11 cellular contexts compared by ENCODE assay signal in genomic region chr1:153763365-153764225, GRCh38. TPM values are rescaled to one million over a fixed set of nuclear protein-coding genes. Genes with fewer than 3 reads are reported as not detected.
A peak's percentile ranks its signal among the peaks of the same experiment; 100 is the strongest.
DNase-seq lines count a peak whose midpoint lies in the region; ATAC-seq and TF ChIP-seq lines count a peak whose summit lies in the region.
"Had no signal": no experiment of that assay in that cellular context is flagged by ENCODE, and none has a peak within 500 bp of the region (broad histone marks: within the 10 kb centered on the region; RNA-seq: fewer than 3 reads in every experiment).

No MANE protein-coding gene starts in this region.

- H3K36me3 ChIP-seq in colonic mucosa, result no peaks in the 10 kb centered on the region
- peaks cover 8 to 99% of the 10 kb centered on the region in 2 donors for H3K36me3 ChIP-seq in psoas muscle (ENCODE audit: insufficient read depth in 1 of 2, low read depth in 1 of 2)

- H3K27me3 ChIP-seq in colonic mucosa (no peaks in the 10 kb centered on the region), psoas muscle (ENCODE audit: insufficient read depth in 3 of 3, low read length in 2 of 3) (no peaks in the 10 kb centered on the region)

- TF ChIP-seq CTCF in colonic mucosa (IDR thresholded peaks at IDR 0.05) (no peak), psoas muscle (IDR thresholded peaks at IDR 0.05) (no peak)

- H3K9ac ChIP-seq in colonic mucosa (ENCODE audit: low read depth in 2 of 2, low read length in 2 of 2), result no peak overlapping the region

- H3K9me3 ChIP-seq in colonic mucosa (no peaks in the 10 kb centered on the region), psoas muscle (no peaks in the 10 kb centered on the region)

- ATAC-seq in psoas muscle (peak in 2 of 4 donors; percentile 40 to 48), GM18519 (IDR thresholded peaks at IDR 0.05; ENCODE audit: low FRiP score, unreplicated experiment) (no peak), GM18858 (IDR thresholded peaks at IDR 0.05; ENCODE audit: unreplicated experiment) (no peak)
- ATAC-seq: activated T-cell treated with anti-CD3 and anti-CD28 coated beads, Interleukin-2, amount 50 U/mL, for 4 hours had no signal

- H3K4me1 ChIP-seq in colonic mucosa (peaks cover under 1% of the 10 kb centered on the region), psoas muscle (no peaks in the 10 kb centered on the region)

- H3K4me3 ChIP-seq in colonic mucosa (no peak overlapping the region), psoas muscle (no peak overlapping the region)

- 59 to 68% (median 64%) methylated on average over 7 of the region's 7 CpGs for WGBS in psoas muscle, 3 donors

- peak overlapping the region; percentile 11 for H3K27ac ChIP-seq in colonic mucosa
- peak overlapping the region; percentile 55 for H3K27ac ChIP-seq in psoas muscle

- intact Hi-C loops in colonic mucosa (cut with DNase I), result no loop called here
- intact Hi-C loops in psoas muscle (cut with DNase I), result no loop called here

- peak; percentile 99 for DNase-seq in COLO829 (ENCODE audit: low spot score)
- DNase-seq in colonic mucosa, result no peak
- DNase-seq in kidney tubule cell (ENCODE audit: low spot score), result peak; percentile 15
- no peak for DNase-seq in psoas muscle
- no peak for DNase-seq in NCI-H748 (lab: John Stamatoyannopoulos, UW; ENCODE audit: unreplicated experiment)
- no peak for DNase-seq in Kasumi-1 (lab: John Stamatoyannopoulos, UW)
- DNase-seq: activated T-cell treated with anti-CD3 and anti-CD28 coated beads, Interleukin-2, amount 50 U/mL, for 4 hours; effector CD4-positive, alpha-beta T cell; NCI-H1092 had no signal

RNA-seq across cellular contexts. Expression of gene SLC27A3, which starts 11.6 kb away (rescaled TPM):
- 10 to 100 TPM; 24.1 to 27.9 TPM for total RNA-seq in colonic mucosa
- 1 to 10 TPM; 3.5 to 7.5 (median 5.8) TPM for total RNA-seq in psoas muscle
- 10 to 100 TPM in 1 of 3 donors, 1 to 10 TPM in 2; 4.6 to 15.6 (median 5.2) TPM for polyA plus RNA-seq in psoas muscle

RNA-seq across cellular contexts. Expression of gene INTS3, which starts 35.7 kb away (rescaled TPM):
- total RNA-seq in colonic mucosa (10 to 100 TPM; 25.5 to 53.1 TPM), psoas muscle (10 to 100 TPM; 17.8 to 29.0 (median 22.8) TPM)
- 10 to 100 TPM; 11.3 to 24.3 (median 15.8) TPM for polyA plus RNA-seq in psoas muscle

Comparison
In these comparisons a context has a peak if more than half of its experiments do, and no peak if none do; other contexts are left out.
1. DNase-seq: peak in COLO829 (single experiment) and kidney tubule cell (single experiment); none in colonic mucosa (single experiment), psoas muscle (0 of 2), NCI-H748 (single experiment) and Kasumi-1 (0 of 2).